In genomic region chr17:65228734-65229390, GRCh38 we compare ENCODE assay signal across 1 cellular context.
TF ChIP-seq lines count a peak whose summit lies in the region.

No MANE protein-coding gene starts in this region.

TF ChIP-seq in GM23338, 12 proteins besides CTCF, POLR2A, EP300 and RAD21 (continued from another document):
- no peak for TF ChIP-seq POLR2AphosphoS5 (IDR thresholded peaks at IDR 0.05; ENCODE audit: low read depth)
- TF ChIP-seq CREB1 (CRISPR knock-in tag; IDR thresholded peaks at IDR 0.05; ENCODE audit: low read depth) = no peak
- no peak for TF ChIP-seq NANOG (IDR thresholded peaks at IDR 0.05; ENCODE audit: borderline replicate concordance)
- no peak for TF ChIP-seq ETS1 (IDR thresholded peaks at IDR 0.05)
- TF ChIP-seq JUNB (IDR thresholded peaks at IDR 0.05; ENCODE audit: unreplicated experiment) = no peak
- TF ChIP-seq EZH2 (IDR thresholded peaks at IDR 0.05; ENCODE audit: low read depth, unreplicated experiment) = no peak
- no peak for TF ChIP-seq STAT1 (IDR thresholded peaks at IDR 0.05; ENCODE audit: unreplicated experiment)
- no peak for TF ChIP-seq EZH2phosphoT487 (IDR thresholded peaks at IDR 0.05; ENCODE audit: unreplicated experiment)
- TF ChIP-seq ZNF114 (CRISPR knock-in tag; IDR thresholded peaks at IDR 0.05) = no peak
